In the genomic region with DNA sequence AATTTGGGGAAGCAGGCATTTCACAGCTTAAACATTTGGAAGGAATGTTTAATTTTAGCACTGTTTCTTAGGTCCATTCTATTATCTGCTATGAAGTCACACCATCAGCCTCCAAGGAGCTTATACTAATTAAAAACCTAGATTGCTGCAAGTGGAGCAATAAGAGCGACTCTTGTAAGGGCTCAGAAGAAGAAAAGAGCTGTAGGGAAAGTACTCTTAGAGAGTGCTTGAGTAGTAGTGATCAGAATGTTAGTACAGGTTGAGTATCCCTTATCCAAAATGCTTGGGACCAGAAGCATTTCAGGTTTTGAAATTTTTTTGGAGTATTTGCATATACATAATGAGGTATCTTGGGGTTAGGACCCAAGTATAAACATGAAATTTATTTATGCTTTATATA, we compare ENCODE assay signal across 38 cellular contexts.
"Had no signal": no experiment of that assay in that cellular context is flagged by ENCODE, and none has a peak within 500 bp of the region (broad histone marks: within the 10 kb centered on the region; RNA-seq: fewer than 3 reads in every experiment).

No MANE protein-coding gene starts in this region.

- H3K4me1 ChIP-seq: adrenal gland, body of pancreas, breast epithelium had no signal

- H3K9me3 ChIP-seq: adrenal gland, body of pancreas, breast epithelium had no signal

- H3K36me3 ChIP-seq: adrenal gland, brain microvascular endothelial cell, breast epithelium had no signal

- ATAC-seq: activated CD8-positive, alpha-beta T cell treated with anti-CD3 and anti-CD28 coated beads for 36 hours; activated naive CD4-positive, alpha-beta T cell treated with anti-CD3 and anti-CD28 coated beads, Interleukin-2, amount 50 U/mL, for 72 hours; activated T-cell treated with anti-CD3 and anti-CD28 coated beads, Interleukin-2, amount 50 U/mL, for 4 hours; activated T-cell treated with anti-CD3 and anti-CD28 coated beads, Interleukin-2, amount 50 U/mL, for 72 hours; activated T-helper 17 cell treated with anti-CD3 and anti-CD28 coated beads, Interleukin-2, amount 50 U/mL, for 72 hours; body of pancreas had no signal

- DNase-seq: activated B cell treated with CpG ODN at 0.5 μM for 24 hours; activated CD4-positive, alpha-beta memory T cell treated with anti-CD3 and anti-CD28 coated beads for 36 hours; activated CD4-positive, alpha-beta T cell treated with anti-CD3 and anti-CD28 coated beads for 4 hours; activated CD4-positive, alpha-beta T cell treated with anti-CD3 and anti-CD28 coated beads, Interleukin-2, amount 10 ng/mL, durations not matched to agents 24 days and 14 days; activated CD4-positive, alpha-beta T cell treated with anti-CD3 and anti-CD28 coated beads, Interleukin-2, amount 50 U/mL, for 1 hour; activated CD4-positive, alpha-beta T cell treated with anti-CD3 and anti-CD28 coated beads, Interleukin-2, amount 50 U/mL, for 4 hours; activated CD4-positive, CD25-positive, alpha-beta regulatory T cell treated with anti-CD3 and anti-CD28 coated beads, Interleukin-2, amount 50 U/mL, for 72 hours; activated CD8-positive, alpha-beta memory T cell treated with anti-CD3 and anti-CD28 coated beads, Interleukin-2, amount 50 U/mL, for 4 hours; activated CD8-positive, alpha-beta T cell treated with anti-CD3 and anti-CD28 coated beads for 36 hours; activated effector memory CD4-positive, alpha-beta T cell treated with anti-CD3 and anti-CD28 coated beads, Interleukin-2, amount 50 U/mL, for 16 hours; activated gamma-delta T cell treated with Interleukin-2 at 50 U/mL for 16 hours; activated naive CD4-positive, alpha-beta T cell; activated naive CD4-positive, alpha-beta T cell treated with anti-CD3 and anti-CD28 coated beads for 36 hours; activated naive CD4-positive, alpha-beta T cell treated with anti-CD3 and anti-CD28 coated beads, Interleukin-2, amount 50 U/mL, for 16 hours; activated naive CD8-positive, alpha-beta T cell treated with anti-CD3 and anti-CD28 coated beads for 36 hours; activated T-cell treated with anti-CD3 and anti-CD28 coated beads for 4 hours; activated T-cell treated with anti-CD3 and anti-CD28 coated beads, Interleukin-2, amount 50 U/mL, for 1 hour; activated T-cell treated with anti-CD3 and anti-CD28 coated beads, Interleukin-2, amount 50 U/mL, for 4 hours; activated T-cell treated with anti-CD3 and anti-CD28 coated beads, Interleukin-2, amount 50 U/mL, for 72 hours; adrenal gland; amniotic stem cell; aorta; body of pancreas; brain microvascular endothelial cell; central memory CD4-positive, alpha-beta T cell; SW 1271; T-helper 1 cell; T-helper 2 cell; T-helper 9 cell had no signal

- H3K27ac Mint-ChIP-seq: activated B cell treated with CpG ODN at 0.5 μM for 24 hours; activated CD4-positive, alpha-beta memory T cell treated with anti-CD3 and anti-CD28 coated beads for 36 hours; activated CD4-positive, alpha-beta T cell treated with anti-CD3 and anti-CD28 coated beads, Interleukin-2, amount 10 ng/mL, durations not matched to agents 24 days and 14 days; activated CD8-positive, alpha-beta T cell treated with anti-CD3 and anti-CD28 coated beads for 36 hours; activated naive CD4-positive, alpha-beta T cell treated with anti-CD3 and anti-CD28 coated beads for 36 hours; activated naive CD4-positive, alpha-beta T cell treated with anti-CD3 and anti-CD28 coated beads, Interleukin-2, amount 50 U/mL, for 72 hours; activated naive CD8-positive, alpha-beta T cell treated with anti-CD3 and anti-CD28 coated beads for 36 hours; activated T-cell treated with anti-CD3 and anti-CD28 coated beads, Interleukin-2, amount 50 U/mL, for 72 hours; activated T-helper 1 cell treated with anti-CD3 and anti-CD28 coated beads, Interleukin-12 subunit alpha, Interleukin-12 subunit beta, Interleukin-2, Interleukin-4 antibody, amounts not matched to agents 30 ng/mL and 10 ng/mL and 1 ng/mL, durations not matched to agents 14 hours and 24 hours and 36 hours; activated T-helper 17 cell treated with anti-CD3 and anti-CD28 coated beads, Interleukin-2, amount 50 U/mL, for 72 hours; T-helper 1 cell treated with Interleukin-12 subunit alpha and Interleukin-12 subunit beta and Interleukin-4 antibody, amounts not matched to agents 30 μg/mL and 1 μg/mL, for 36 hours; T-helper 2 cell treated with Interferon-gamma antibody and Interleukin-4, amounts not matched to agents 5 μg/mL and 100 μg/mL, for 36 hours had no signal

- H3K4me1 Mint-ChIP-seq: activated B cell treated with CpG ODN at 0.5 μM for 24 hours; activated CD4-positive, alpha-beta T cell treated with anti-CD3 and anti-CD28 coated beads, Interleukin-2, amount 10 ng/mL, durations not matched to agents 24 days and 14 days; activated naive CD8-positive, alpha-beta T cell treated with anti-CD3 and anti-CD28 coated beads for 36 hours; activated T-helper 17 cell treated with anti-CD3 and anti-CD28 coated beads, Interleukin-2, amount 50 U/mL, for 72 hours had no signal

- FAIRE-seq: astrocyte, TTC549 had no signal

- H3K27me3 Mint-ChIP-seq: activated B cell treated with CpG ODN at 0.5 μM for 24 hours; activated CD4-positive, alpha-beta memory T cell treated with anti-CD3 and anti-CD28 coated beads for 36 hours; activated CD4-positive, alpha-beta T cell treated with anti-CD3 and anti-CD28 coated beads, Interleukin-2, amount 10 ng/mL, durations not matched to agents 24 days and 14 days; activated naive CD8-positive, alpha-beta T cell treated with anti-CD3 and anti-CD28 coated beads for 36 hours had no signal

- H3K4me3 ChIP-seq: adrenal gland, body of pancreas, breast epithelium had no signal

- H3K9me3 Mint-ChIP-seq: activated B cell treated with CpG ODN at 0.5 μM for 24 hours; activated CD4-positive, alpha-beta memory T cell treated with anti-CD3 and anti-CD28 coated beads for 36 hours; activated CD4-positive, alpha-beta T cell treated with anti-CD3 and anti-CD28 coated beads, Interleukin-2, amount 10 ng/mL, durations not matched to agents 24 days and 14 days; activated CD8-positive, alpha-beta T cell treated with anti-CD3 and anti-CD28 coated beads for 36 hours; activated naive CD4-positive, alpha-beta T cell treated with anti-CD3 and anti-CD28 coated beads for 36 hours; activated naive CD4-positive, alpha-beta T cell treated with anti-CD3 and anti-CD28 coated beads, Interleukin-2, amount 50 U/mL, for 72 hours; activated naive CD8-positive, alpha-beta T cell treated with anti-CD3 and anti-CD28 coated beads for 36 hours; activated T-cell treated with anti-CD3 and anti-CD28 coated beads, Interleukin-2, amount 50 U/mL, for 4 hours; activated T-cell treated with anti-CD3 and anti-CD28 coated beads, Interleukin-2, amount 50 U/mL, for 72 hours; activated T-helper 1 cell treated with anti-CD3 and anti-CD28 coated beads, Interleukin-12 subunit alpha, Interleukin-12 subunit beta, Interleukin-2, Interleukin-4 antibody, amounts not matched to agents 30 ng/mL and 10 ng/mL and 1 ng/mL, durations not matched to agents 14 hours and 24 hours and 36 hours; activated T-helper 17 cell treated with anti-CD3 and anti-CD28 coated beads, Interleukin-2, amount 50 U/mL, for 72 hours; T-helper 1 cell treated with Interleukin-12 subunit alpha and Interleukin-12 subunit beta and Interleukin-4 antibody, amounts not matched to agents 30 μg/mL and 1 μg/mL, for 36 hours; T-helper 2 cell treated with Interferon-gamma antibody and Interleukin-4, amounts not matched to agents 5 μg/mL and 100 μg/mL, for 36 hours had no signal

- H3K36me3 Mint-ChIP-seq: activated CD4-positive, alpha-beta memory T cell treated with anti-CD3 and anti-CD28 coated beads for 36 hours; activated naive CD4-positive, alpha-beta T cell treated with anti-CD3 and anti-CD28 coated beads, Interleukin-2, amount 50 U/mL, for 72 hours; activated naive CD8-positive, alpha-beta T cell treated with anti-CD3 and anti-CD28 coated beads for 36 hours had no signal

- H3K4me3 Mint-ChIP-seq: activated B cell treated with CpG ODN at 0.5 μM for 24 hours; activated CD4-positive, alpha-beta memory T cell treated with anti-CD3 and anti-CD28 coated beads for 36 hours; activated CD4-positive, alpha-beta T cell treated with anti-CD3 and anti-CD28 coated beads, Interleukin-2, amount 10 ng/mL, durations not matched to agents 24 days and 14 days; activated CD8-positive, alpha-beta T cell treated with anti-CD3 and anti-CD28 coated beads for 36 hours; activated naive CD4-positive, alpha-beta T cell treated with anti-CD3 and anti-CD28 coated beads for 36 hours; activated naive CD8-positive, alpha-beta T cell treated with anti-CD3 and anti-CD28 coated beads for 36 hours; activated T-cell treated with anti-CD3 and anti-CD28 coated beads, Interleukin-2, amount 50 U/mL, for 4 hours; activated T-cell treated with anti-CD3 and anti-CD28 coated beads, Interleukin-2, amount 50 U/mL, for 72 hours; activated T-helper 1 cell treated with anti-CD3 and anti-CD28 coated beads, Interleukin-12 subunit alpha, Interleukin-12 subunit beta, Interleukin-2, Interleukin-4 antibody, amounts not matched to agents 30 ng/mL and 10 ng/mL and 1 ng/mL, durations not matched to agents 14 hours and 24 hours and 36 hours; activated T-helper 17 cell treated with anti-CD3 and anti-CD28 coated beads, Interleukin-2, amount 50 U/mL, for 72 hours; T-helper 1 cell treated with Interleukin-12 subunit alpha and Interleukin-12 subunit beta and Interleukin-4 antibody, amounts not matched to agents 30 μg/mL and 1 μg/mL, for 36 hours; T-helper 2 cell treated with Interferon-gamma antibody and Interleukin-4, amounts not matched to agents 5 μg/mL and 100 μg/mL, for 36 hours had no signal

- H3K27ac ChIP-seq: adrenal gland, body of pancreas, brain microvascular endothelial cell, breast epithelium, VCaP had no signal

- H3K27me3 ChIP-seq: adrenal gland, body of pancreas, brain microvascular endothelial cell, breast epithelium had no signal
